ENCODE assay signal across 23 cellular contexts in genomic region chr7:40186586-40186985, GRCh38. TPM values are rescaled to one million over a fixed set of nuclear protein-coding genes. Genes with fewer than 3 reads are reported as not detected.
DNase-seq lines count a peak whose midpoint lies in the region; ATAC-seq, FAIRE-seq and TF ChIP-seq lines count a peak whose summit lies in the region.
"Had no signal": no experiment of that assay in that cellular context is flagged by ENCODE, and none has a peak within 500 bp of the region (broad histone marks: within the 10 kb centered on the region; RNA-seq: fewer than 3 reads in every experiment).

No MANE protein-coding gene starts in this region.

- H3K14ac ChIP-seq in H1 (ENCODE audit: insufficient read length), result no peak overlapping the region

- no peak overlapping the region for H2BK15ac ChIP-seq in H1 (ENCODE audit: low read length)

- WGBS in H1 (ENCODE audit: extremely low coverage in 1 of 2, insufficient coverage in 1 of 2, insufficient read length in 1 of 2, insufficient replicate concordance in 2 of 2, low coverage in 1 of 2, low lambda C conversion rate in 2 of 2, missing lambda C conversion rate in 1 of 2), 2 experiments, result 71% methylated on average over 1 of the region's 1 CpG; no CpG with 5 or more reads in 1 of the 2 experiments

- TF ChIP-seq RAD21 in H1 (IDR thresholded peaks at IDR 0.05 in 1 of 2, conservative IDR thresholded peaks at IDR 0.05 in 1 of 2; ENCODE audit: low read depth in 2 of 2, low read length in 2 of 2), result peak in 1 of 2 experiments; percentile 3; a peak in 1 of 4 replicates

- CTCF ChIA-PET in H1 (lab: Charles Lee; ENCODE audit: partially characterized antibody), result no interaction called here
- CTCF ChIA-PET in activated CD4-positive, alpha-beta T cell treated with anti-CD3 and anti-CD28 coated beads, Interleukin-2, amount 10 ng/mL, durations not matched to agents 7 days and 5 days (lab: Charles Lee), result interaction anchor here (0.6 kb wide), 1 partner anchor 100 kb away, joined by 4 read pairs; no protein-coding TSS in a partner anchor

- H4K91ac ChIP-seq in H1 (replicated peaks; ENCODE audit: insufficient read length, low read length), result no peak overlapping the region

- H3K56ac ChIP-seq in H1 (replicated peaks; ENCODE audit: insufficient read length, low read depth, low read length), result no peak overlapping the region

- H3K4me1 ChIP-seq in Karpas-422 (ENCODE audit: low read length) (no peaks in the 10 kb centered on the region), H1 (replicated peaks in 1 of 4; ENCODE audit: control insufficient read depth in 3 of 4, insufficient read depth in 4 of 4, low read length in 3 of 4) (no peaks in the 10 kb centered on the region), keratinocyte (ENCODE audit: control insufficient read depth, extremely low read depth, insufficient read depth, low read length) (no peaks in the 10 kb centered on the region)
- H3K4me1 ChIP-seq: ascending aorta, tibial nerve had no signal

- dilution Hi-C loops in keratinocyte (cut with MboI; ENCODE audit: extremely low pct_ligation_motif_present, low sequenced_read_pairs), result no loop called here

- no peak overlapping the region for H2AK5ac ChIP-seq in H1 (ENCODE audit: low read depth, low read length)

- no peak overlapping the region for H3K4ac ChIP-seq in H1 (replicated peaks; ENCODE audit: insufficient read length, low read depth, low read length)

- H3K79me2 ChIP-seq in Karpas-422 (ENCODE audit: low read length) (no peaks in the 10 kb centered on the region), H1 (ENCODE audit: control insufficient read depth in 1 of 2, insufficient read depth in 2 of 2, low read length in 2 of 2) (no peaks in the 10 kb centered on the region), keratinocyte (ENCODE audit: control insufficient read depth, insufficient read depth, low read length) (no peaks in the 10 kb centered on the region)

- no peak overlapping the region for H3K4me3 Mint-ChIP-seq in T-helper 2 cell treated with Interferon-gamma antibody and Interleukin-4, amounts not matched to agents 5 μg/mL and 100 μg/mL, for 36 hours
- H3K4me3 Mint-ChIP-seq in activated CD4-positive, alpha-beta T cell treated with anti-CD3 and anti-CD28 coated beads, Interleukin-2, amount 10 ng/mL, durations not matched to agents 7 days and 5 days, result no peak overlapping the region
- H3K4me3 Mint-ChIP-seq: activated CD4-positive, alpha-beta T cell treated with anti-CD3 and anti-CD28 coated beads for 36 hours; activated T-helper 1 cell treated with anti-CD3 and anti-CD28 coated beads, Interleukin-12 subunit alpha, Interleukin-12 subunit beta, Interleukin-2, Interleukin-4 antibody, amounts not matched to agents 30 ng/mL and 10 ng/mL and 1 ng/mL, durations not matched to agents 14 hours and 24 hours and 36 hours; immature natural killer cell; stimulated activated naive CD8-positive, alpha-beta T cell treated with anti-CD3 and anti-CD28 coated beads, Interleukin-15, amount 100 ng/mL, for 72 hours had no signal

- DNase-seq in GM12864 (ENCODE audit: low read depth) (no peak), Karpas-422 (peak; percentile 41), H1 (ENCODE audit: low read depth in 1 of 2, low spot score in 2 of 2) (peak in 1 of 2 experiments; percentile 39), keratinocyte (ENCODE audit: low read depth, low spot score) (no peak)
- no peak for DNase-seq in T-helper 2 cell treated with Interferon-gamma antibody and Interleukin-4, amounts not matched to agents 5 μg/mL and 100 μg/mL, for 36 hours (ENCODE audit: low spot score)
- no peak for DNase-seq in activated CD4-positive, alpha-beta T cell treated with anti-CD3 and anti-CD28 coated beads, Interleukin-2, amount 10 ng/mL, durations not matched to agents 7 days and 5 days
- DNase-seq: activated CD4-positive, alpha-beta T cell treated with anti-CD3 and anti-CD28 coated beads for 36 hours; AML-193; COR-L47; GOT3; immature natural killer cell; NCI-H1417; NCI-H510A treated with DMSO at 0.1 percent for 48 hours; stimulated activated CD4-positive, alpha-beta T cell treated with anti-CD3 and anti-CD28 coated beads, Interleukin-4, amount 100 ng/mL, for 24 hours; stimulated activated naive CD8-positive, alpha-beta T cell treated with anti-CD3 and anti-CD28 coated beads, Interleukin-15, amount 100 ng/mL, for 72 hours had no signal

- ATAC-seq in GM21390 (IDR thresholded peaks at IDR 0.05; ENCODE audit: unreplicated experiment), result no peak
- ATAC-seq: activated CD4-positive, alpha-beta T cell treated with anti-CD3 and anti-CD28 coated beads for 36 hours; activated naive CD4-positive, alpha-beta T cell treated with anti-CD3 and anti-CD28 coated beads, Interleukin-2, amount 50 U/mL, for 72 hours; esophagus mucosa; stimulated activated naive CD8-positive, alpha-beta T cell treated with anti-CD3 and anti-CD28 coated beads, Interleukin-15, amount 100 ng/mL, for 72 hours had no signal

- no peaks in the 10 kb centered on the region for H3K9me2 ChIP-seq in Karpas-422 (replicated peaks; ENCODE audit: insufficient read depth, low read length)

- no peak overlapping the region for H2BK120ac ChIP-seq in H1 (replicated peaks; ENCODE audit: low read depth, low read length)

- no peaks in the 10 kb centered on the region for H3K9me3 ChIP-seq in Karpas-422 (ENCODE audit: low read length)
- H3K9me3 ChIP-seq in H1 (ENCODE audit: insufficient read depth in 2 of 2, low read depth in 1 of 2, low read length in 1 of 2), result no peaks in the 10 kb centered on the region
- H3K9me3 ChIP-seq in keratinocyte (ENCODE audit: control insufficient read depth, low read depth, low read length), result no peaks in the 10 kb centered on the region
- H3K9me3 ChIP-seq: ascending aorta, tibial nerve had no signal

- H3K4me3 ChIP-seq in GM12864 (ENCODE audit: low read depth, low read length) (no peak overlapping the region), Karpas-422 (ENCODE audit: low read length) (no peak overlapping the region), H1 (ENCODE audit: extremely low read depth in 1 of 4, insufficient read depth in 2 of 4, low read depth in 3 of 4, low read length in 4 of 4) (no peak overlapping the region), keratinocyte (ENCODE audit: control insufficient read depth in 2 of 3, extremely low read depth in 1 of 3, insufficient read depth in 2 of 3, low read depth in 1 of 3, low read length in 3 of 3) (no peak overlapping the region)
- H3K4me3 ChIP-seq: ascending aorta, tibial nerve had no signal

- no peak overlapping the region for H2AFZ ChIP-seq in Karpas-422 (ENCODE audit: low read length)
- no peak overlapping the region for H2AFZ ChIP-seq in H1 (ENCODE audit: low read length)
- H2AFZ ChIP-seq in keratinocyte (ENCODE audit: control insufficient read depth, low read length), result no peak overlapping the region

- no peak overlapping the region for H4K8ac ChIP-seq in H1 (ENCODE audit: extremely low read depth, insufficient read depth, low read length)

- TF ChIP-seq EP300 in H1 (IDR thresholded peaks at IDR 0.05; ENCODE audit: borderline replicate concordance in 1 of 2, low read depth in 2 of 2, low read length in 2 of 2), result no peak

- no peaks in the 10 kb centered on the region for H3K79me1 ChIP-seq in H1 (ENCODE audit: low read depth, low read length)

- no peaks in the 10 kb centered on the region for H3K23me2 ChIP-seq in H1 (ENCODE audit: low read depth, low read length)

- H2BK12ac ChIP-seq in H1 (ENCODE audit: low read depth, low read length), result no peak overlapping the region

- H3K9ac ChIP-seq in Karpas-422 (ENCODE audit: low read length), result no peak overlapping the region
- no peak overlapping the region for H3K9ac ChIP-seq in H1 (replicated peaks in 1 of 4; ENCODE audit: extremely low read depth in 1 of 4, low read depth in 3 of 4, low read length in 3 of 4)
- H3K9ac ChIP-seq in keratinocyte (ENCODE audit: control insufficient read depth, extremely low read depth, insufficient read depth, low read length), result no peak overlapping the region

- no peaks in the 10 kb centered on the region for H3K27me3 Mint-ChIP-seq in T-helper 2 cell treated with Interferon-gamma antibody and Interleukin-4, amounts not matched to agents 5 μg/mL and 100 μg/mL, for 36 hours (ENCODE audit: low read depth)
- H3K27me3 Mint-ChIP-seq in activated CD4-positive, alpha-beta T cell treated with anti-CD3 and anti-CD28 coated beads, Interleukin-2, amount 10 ng/mL, durations not matched to agents 7 days and 5 days, result no peaks in the 10 kb centered on the region
- H3K27me3 Mint-ChIP-seq: activated CD4-positive, alpha-beta T cell treated with anti-CD3 and anti-CD28 coated beads for 36 hours; stimulated activated naive CD8-positive, alpha-beta T cell treated with anti-CD3 and anti-CD28 coated beads, Interleukin-15, amount 100 ng/mL, for 72 hours had no signal

- H3K27ac ChIP-seq in Karpas-422 (ENCODE audit: low read length), result no peak overlapping the region
- H3K27ac ChIP-seq in H1 (ENCODE audit: low read depth, low read length), result no peak overlapping the region
- H3K27ac ChIP-seq in keratinocyte (ENCODE audit: control insufficient read depth, insufficient read depth, low read length), result no peak overlapping the region
- H3K27ac ChIP-seq: ascending aorta, RWPE1, tibial nerve had no signal

- POLR2A ChIA-PET in H1 (lab: Charles Lee; ENCODE audit: partially characterized antibody), result no interaction called here
- POLR2A ChIA-PET in activated CD4-positive, alpha-beta T cell treated with anti-CD3 and anti-CD28 coated beads, Interleukin-2, amount 10 ng/mL, durations not matched to agents 7 days and 5 days (lab: Charles Lee), result no interaction called here

- no peaks in the 10 kb centered on the region for H3K36me3 Mint-ChIP-seq in T-helper 2 cell treated with Interferon-gamma antibody and Interleukin-4, amounts not matched to agents 5 μg/mL and 100 μg/mL, for 36 hours (ENCODE audit: low read depth)
- H3K36me3 Mint-ChIP-seq in activated CD4-positive, alpha-beta T cell treated with anti-CD3 and anti-CD28 coated beads, Interleukin-2, amount 10 ng/mL, durations not matched to agents 7 days and 5 days (ENCODE audit: low read depth), result no peaks in the 10 kb centered on the region
- H3K36me3 Mint-ChIP-seq: activated naive CD4-positive, alpha-beta T cell treated with anti-CD3 and anti-CD28 coated beads, Interleukin-2, amount 50 U/mL, for 72 hours; immature natural killer cell had no signal

- H4K20me1 ChIP-seq in Karpas-422 (ENCODE audit: insufficient read depth, low read depth, low read length), result no peaks in the 10 kb centered on the region
- no peaks in the 10 kb centered on the region for H4K20me1 ChIP-seq in H1 (replicated peaks in 1 of 2; ENCODE audit: control insufficient read depth in 1 of 2, insufficient read depth in 2 of 2, low read length in 2 of 2)
- no peaks in the 10 kb centered on the region for H4K20me1 ChIP-seq in keratinocyte (ENCODE audit: control insufficient read depth, extremely low read depth, insufficient read depth, low read length)

- H3K9me3 Mint-ChIP-seq in T-helper 2 cell treated with Interferon-gamma antibody and Interleukin-4, amounts not matched to agents 5 μg/mL and 100 μg/mL, for 36 hours, result no peaks in the 10 kb centered on the region
- H3K9me3 Mint-ChIP-seq in activated CD4-positive, alpha-beta T cell treated with anti-CD3 and anti-CD28 coated beads, Interleukin-2, amount 10 ng/mL, durations not matched to agents 7 days and 5 days, result no peaks in the 10 kb centered on the region
- H3K9me3 Mint-ChIP-seq: activated naive CD4-positive, alpha-beta T cell treated with anti-CD3 and anti-CD28 coated beads, Interleukin-2, amount 50 U/mL, for 72 hours; activated T-helper 1 cell treated with anti-CD3 and anti-CD28 coated beads, Interleukin-12 subunit alpha, Interleukin-12 subunit beta, Interleukin-2, Interleukin-4 antibody, amounts not matched to agents 30 ng/mL and 10 ng/mL and 1 ng/mL, durations not matched to agents 14 hours and 24 hours and 36 hours; immature natural killer cell; stimulated activated naive CD8-positive, alpha-beta T cell treated with anti-CD3 and anti-CD28 coated beads, Interleukin-15, amount 100 ng/mL, for 72 hours had no signal

- no peaks in the 10 kb centered on the region for H3K9me1 ChIP-seq in keratinocyte (ENCODE audit: control insufficient read depth, extremely low read depth, insufficient read depth, low read length)

- no peak overlapping the region for H3K27ac Mint-ChIP-seq in T-helper 2 cell treated with Interferon-gamma antibody and Interleukin-4, amounts not matched to agents 5 μg/mL and 100 μg/mL, for 36 hours
- H3K27ac Mint-ChIP-seq in activated CD4-positive, alpha-beta T cell treated with anti-CD3 and anti-CD28 coated beads, Interleukin-2, amount 10 ng/mL, durations not matched to agents 7 days and 5 days, result no peak overlapping the region
- H3K27ac Mint-ChIP-seq: activated CD4-positive, alpha-beta T cell treated with anti-CD3 and anti-CD28 coated beads for 36 hours; activated naive CD4-positive, alpha-beta T cell treated with anti-CD3 and anti-CD28 coated beads, Interleukin-2, amount 50 U/mL, for 72 hours; activated T-helper 1 cell treated with anti-CD3 and anti-CD28 coated beads, Interleukin-12 subunit alpha, Interleukin-12 subunit beta, Interleukin-2, Interleukin-4 antibody, amounts not matched to agents 30 ng/mL and 10 ng/mL and 1 ng/mL, durations not matched to agents 14 hours and 24 hours and 36 hours; immature natural killer cell; stimulated activated naive CD8-positive, alpha-beta T cell treated with anti-CD3 and anti-CD28 coated beads, Interleukin-15, amount 100 ng/mL, for 72 hours had no signal

- no peak overlapping the region for H2BK20ac ChIP-seq in H1 (ENCODE audit: low read length)

- H3K4me2 ChIP-seq in Karpas-422 (ENCODE audit: low read depth, low read length, poor library complexity, severe bottlenecking) (no peak overlapping the region), H1 (ENCODE audit: insufficient read depth in 1 of 2, low read depth in 2 of 2, low read length in 2 of 2) (no peak overlapping the region), keratinocyte (ENCODE audit: control insufficient read depth, extremely low read depth, insufficient read depth, low read depth, low read length) (no peak overlapping the region)

- no peak overlapping the region for H3K18ac ChIP-seq in H1 (ENCODE audit: extremely low read depth, low read length)

- FAIRE-seq in H1 (lab: Jason Lieb, UNC) (no peak), keratinocyte (lab: Jason Lieb, UNC) (no peak)
- FAIRE-seq: HTR-8/SVneo had no signal

- no peak overlapping the region for H3K23ac ChIP-seq in H1 (ENCODE audit: insufficient read length)

- H3K36me3 ChIP-seq in Karpas-422 (ENCODE audit: insufficient read depth, low read length) (no peaks in the 10 kb centered on the region), H1 (ENCODE audit: control insufficient read depth in 2 of 4, insufficient read depth in 4 of 4, low read length in 3 of 4) (no peaks in the 10 kb centered on the region), keratinocyte (ENCODE audit: control insufficient read depth in 2 of 2, extremely low read depth in 1 of 2, insufficient read depth in 2 of 2, low read length in 2 of 2) (no peaks in the 10 kb centered on the region)

- peak; percentile 35 for TF ChIP-seq CTCF in GM12864 (IDR thresholded peaks at IDR 0.05; ENCODE audit: low read depth, low read length, missing control alignments)
- peak in 2 of 3 experiments; percentile 47 to 50; a peak in 2 of 4 replicates for TF ChIP-seq CTCF in H1 (IDR thresholded peaks at IDR 0.05; ENCODE audit: control extremely low read depth in 1 of 3, insufficient read depth in 1 of 3, low read depth in 1 of 3, low read length in 3 of 3)
- TF ChIP-seq CTCF in keratinocyte (optimal IDR thresholded peaks at IDR 0.05 in 1 of 3, IDR thresholded peaks at IDR 0.05 in 1 of 3, conservative IDR thresholded peaks at IDR 0.05 in 1 of 3; ENCODE audit: extremely low read depth in 1 of 3, insufficient read depth in 2 of 3, low read length in 3 of 3), result peak in 2 of 3 experiments; percentile 34 to 35

- no peaks in the 10 kb centered on the region for H3K4me1 Mint-ChIP-seq in T-helper 2 cell treated with Interferon-gamma antibody and Interleukin-4, amounts not matched to agents 5 μg/mL and 100 μg/mL, for 36 hours (ENCODE audit: low read depth)
- H3K4me1 Mint-ChIP-seq in activated CD4-positive, alpha-beta T cell treated with anti-CD3 and anti-CD28 coated beads, Interleukin-2, amount 10 ng/mL, durations not matched to agents 7 days and 5 days, result no peaks in the 10 kb centered on the region
- H3K4me1 Mint-ChIP-seq: activated CD4-positive, alpha-beta T cell treated with anti-CD3 and anti-CD28 coated beads for 36 hours; immature natural killer cell; stimulated activated naive CD8-positive, alpha-beta T cell treated with anti-CD3 and anti-CD28 coated beads, Interleukin-15, amount 100 ng/mL, for 72 hours had no signal

- H4K5ac ChIP-seq in H1 (ENCODE audit: insufficient read length, low read depth, low read length), result no peak overlapping the region

- H2BK5ac ChIP-seq in H1 (ENCODE audit: low read depth, low read length), result no peak overlapping the region

- TF ChIP-seq POLR2A in H1 (IDR thresholded peaks at IDR 0.05; ENCODE audit: control extremely low read depth in 1 of 2, low read depth in 2 of 2, low read length in 2 of 2), result no peak

- H3K27me3 ChIP-seq in Karpas-422 (ENCODE audit: low read length) (no peaks in the 10 kb centered on the region), H1 (replicated peaks in 1 of 4; ENCODE audit: control insufficient read depth in 3 of 4, extremely low read depth in 1 of 4, insufficient read depth in 3 of 4, low read length in 3 of 4) (no peaks in the 10 kb centered on the region), keratinocyte (ENCODE audit: control insufficient read depth, extremely low read depth, insufficient read depth, low read length) (no peaks in the 10 kb centered on the region)
- H3K27me3 ChIP-seq: ascending aorta, tibial nerve had no signal

RNA-seq across cellular contexts. Expression of gene SUGCT, which starts 51.8 kb away (rescaled TPM):
- total RNA-seq in Karpas-422 (2014; rRNA removed; shearing (Covaris generic); ENCODE audit: low replicate concordance), result 0.14 and 0.48 TPM in 2 replicates
- total RNA-seq in H1 (2021; fragmentation: NEBNext Ultra II Directional; extraction: Animal tissue kit (Norgen Biotek cat#: 25700)), result 3.0 and 5.4 TPM in 2 replicates
- polyA plus RNA-seq in H1 (2011; rRNA removed) (1.3 and 2.8 TPM in 2 replicates), keratinocyte (69.5 to 134 TPM (median 126 TPM) in 3 replicates)
- 2.8 TPM for polyA plus RNA-seq in H1 (2011; cell fraction: cytosol; rRNA removed)
- 1.4 TPM for polyA plus RNA-seq in H1 (2011; cell fraction: nucleus; rRNA removed)
- polyA plus RNA-seq in H1 (2012, experiment 1 of 2), result 3.9 to 4.4 TPM (median 4.2 TPM) in 4 replicates
- 1.8 TPM for polyA plus RNA-seq in H1 (2012, experiment 2 of 2)
- polyA plus RNA-seq in H1 (2013, experiment 1 of 2), result 5.3 TPM
- 6.8 TPM for polyA plus RNA-seq in H1 (2013, experiment 2 of 2)
- polyA minus RNA-seq in H1 (2011; rRNA and poly(A)+ RNA removed), result 4.7 and 7.0 TPM in 2 replicates
- polyA minus RNA-seq in H1 (2011; cell fraction: cytosol; rRNA and poly(A)+ RNA removed), result 1.7 TPM
- polyA minus RNA-seq in H1 (2011; cell fraction: nucleus; rRNA and poly(A)+ RNA removed), result 15.2 TPM
- polyA plus RNA-seq in keratinocyte (2011; ENCODE audit: low read depth), result 10.8 TPM
- 117 and 192 TPM in 2 replicates for polyA plus RNA-seq in keratinocyte (2011; cell fraction: cytosol; rRNA removed)
- polyA plus RNA-seq in keratinocyte (2011; cell fraction: nucleus; rRNA removed), result 46.4 and 46.6 TPM in 2 replicates
- 65.9 and 181 TPM in 2 replicates for polyA plus RNA-seq in keratinocyte (2012; ENCODE audit: low replicate concordance)
- 26.4 to 61.1 TPM (median 28.1 TPM) in 3 replicates for polyA minus RNA-seq in keratinocyte
- polyA minus RNA-seq in keratinocyte (2011; cell fraction: cytosol; rRNA and poly(A)+ RNA removed), result 68.9 TPM
- 16.8 and 22.2 TPM in 2 replicates for polyA minus RNA-seq in keratinocyte (2011; cell fraction: nucleus; rRNA and poly(A)+ RNA removed)
- total RNA-seq in activated CD4-positive, alpha-beta T cell treated with anti-CD3 and anti-CD28 coated beads, Interleukin-2, amount 10 ng/mL, durations not matched to agents 7 days and 5 days, result not detected
- total RNA-seq: activated T-helper 1 cell treated with anti-CD3 and anti-CD28 coated beads, Interleukin-12 subunit alpha, Interleukin-12 subunit beta, Interleukin-2, Interleukin-4 antibody, amounts not matched to agents 30 ng/mL and 10 ng/mL and 1 ng/mL, durations not matched to agents 14 hours and 24 hours and 36 hours had no signal

RNA-seq across cellular contexts. Expression of gene MPLKIP, which starts 52.2 kb away (rescaled TPM):
- total RNA-seq in Karpas-422 (2014; rRNA removed; shearing (Covaris generic); ENCODE audit: low replicate concordance), result 30.7 and 56.3 TPM in 2 replicates
- total RNA-seq in H1 (2021; fragmentation: NEBNext Ultra II Directional; extraction: Animal tissue kit (Norgen Biotek cat#: 25700)), result 51.5 and 57.2 TPM in 2 replicates
- 73.4 and 78.0 TPM in 2 replicates for polyA plus RNA-seq in H1 (2011; rRNA removed)
- polyA plus RNA-seq in H1 (2011; cell fraction: cytosol; rRNA removed), result 73.9 TPM
- 28.3 TPM for polyA plus RNA-seq in H1 (2011; cell fraction: nucleus; rRNA removed)
- 27.1 to 35.3 TPM (median 32.5 TPM) in 4 replicates for polyA plus RNA-seq in H1 (2012, experiment 1 of 2)
- 57.6 TPM for polyA plus RNA-seq in H1 (2012, experiment 2 of 2)
- 45.7 TPM for polyA plus RNA-seq in H1 (2013, experiment 1 of 2)
- polyA plus RNA-seq in H1 (2013, experiment 2 of 2), result 42.0 TPM
- polyA minus RNA-seq in H1 (2011; rRNA and poly(A)+ RNA removed), result 1.5 and 2.3 TPM in 2 replicates
- 12.6 TPM for polyA minus RNA-seq in H1 (2011; cell fraction: cytosol; rRNA and poly(A)+ RNA removed)
- polyA minus RNA-seq in H1 (2011; cell fraction: nucleus; rRNA and poly(A)+ RNA removed), result 11.4 TPM
- 27.1 to 43.3 TPM (median 33.2 TPM) in 3 replicates for polyA plus RNA-seq in keratinocyte
- polyA plus RNA-seq in keratinocyte (2011; ENCODE audit: low read depth), result 28.6 TPM
- polyA plus RNA-seq in keratinocyte (2011; cell fraction: cytosol; rRNA removed), result 31.0 and 33.1 TPM in 2 replicates
- polyA plus RNA-seq in keratinocyte (2011; cell fraction: nucleus; rRNA removed), result 16.0 and 19.3 TPM in 2 replicates
- polyA plus RNA-seq in keratinocyte (2012; ENCODE audit: low replicate concordance), result 37.2 and 41.3 TPM in 2 replicates
- polyA minus RNA-seq in keratinocyte, result 1.6 to 3.1 TPM (median 1.9 TPM) in 3 replicates
- polyA minus RNA-seq in keratinocyte (2011; cell fraction: cytosol; rRNA and poly(A)+ RNA removed), result 20.0 TPM
- polyA minus RNA-seq in keratinocyte (2011; cell fraction: nucleus; rRNA and poly(A)+ RNA removed), result 7.4 TPM in 2 replicates
- 10 to 100 TPM; 30.9 to 38.4 TPM for total RNA-seq in activated CD4-positive, alpha-beta T cell treated with anti-CD3 and anti-CD28 coated beads, Interleukin-2, amount 10 ng/mL, durations not matched to agents 7 days and 5 days
